Comparison of ENCODE assay signal across 18 cellular contexts in genomic region chr9:130383979-130384676, GRCh38.
A peak's percentile ranks its signal among the peaks of the same experiment; 100 is the strongest.
DNase-seq lines count a peak whose midpoint lies in the region; ATAC-seq, FAIRE-seq and TF ChIP-seq lines count a peak whose summit lies in the region.
"Had no signal": no experiment of that assay in that cellular context is flagged by ENCODE, and none has a peak within 500 bp of the region (broad histone marks: within the 10 kb centered on the region; RNA-seq: fewer than 3 reads in every experiment).

No MANE protein-coding gene starts in this region.

- H3K27ac ChIP-seq in A549 (no peak overlapping the region), HEK293 (ENCODE audit: extremely low read depth, low read depth, low read length) (no peak overlapping the region), mesendoderm (ENCODE audit: low read depth, low read length) (no peak overlapping the region)
- H3K27ac ChIP-seq: C4-2B had no signal

- no peaks in the 10 kb centered on the region for H3K9me3 Mint-ChIP-seq in nephron progenitor cell
- H3K9me3 Mint-ChIP-seq: CD4-positive, alpha-beta T cell; H9 had no signal

- no peaks in the 10 kb centered on the region for H3K9me3 ChIP-seq in A549
- no peaks in the 10 kb centered on the region for H3K9me3 ChIP-seq in HEK293 (ENCODE audit: control insufficient read depth, insufficient read depth, low read depth, low read length)
- H3K9me3 ChIP-seq: Caco-2 had no signal

- no peak for TF ChIP-seq EP300 in A549 (IDR thresholded peaks at IDR 0.05)

- H4K5ac ChIP-seq in mesendoderm (ENCODE audit: low read length) = no peak overlapping the region

- no peak for FAIRE-seq in A549 (lab: Jason Lieb, UNC)
- FAIRE-seq in bronchial epithelial cell (lab: Jason Lieb, UNC) = peak; percentile 60
- FAIRE-seq: A204.1, D721Med had no signal

- no peak overlapping the region for H3K4ac ChIP-seq in mesendoderm (ENCODE audit: low read depth, low read length)

- no peak overlapping the region for H3K56ac ChIP-seq in mesendoderm (ENCODE audit: low read length)

- no peak for TF ChIP-seq POLR2A in A549 (IDR thresholded peaks at IDR 0.05; ENCODE audit: low read length)

- TF ChIP-seq CTCF in A549 (IDR thresholded peaks at IDR 0.05) (no peak), HEK293 (tag by site-specific recombination; IDR thresholded peaks at IDR 0.05) (no peak), bronchial epithelial cell (IDR thresholded peaks at IDR 0.05; ENCODE audit: insufficient read depth, low read length, severe bottlenecking) (no peak), nephron progenitor cell (IDR thresholded peaks at IDR 0.05) (no peak)

- H4K8ac ChIP-seq in mesendoderm (ENCODE audit: low read depth, low read length) = no peak overlapping the region

- ATAC-seq in A549 (no peak), HG03108 (IDR thresholded peaks at IDR 0.05; ENCODE audit: unreplicated experiment) (no peak)

- no peak overlapping the region for H3K9ac ChIP-seq in mesendoderm (ENCODE audit: low read length)

- H3K4me3 ChIP-seq in A549 (no peak overlapping the region), HEK293 (ENCODE audit: low read depth, low read length) (no peak overlapping the region), bronchial epithelial cell (ENCODE audit: low read depth, low read length) (no peak overlapping the region), mesendoderm (ENCODE audit: low read length) (no peak overlapping the region)

- no peak for TF ChIP-seq RAD21 in A549 (conservative IDR thresholded peaks at IDR 0.05 in 1 of 2, IDR thresholded peaks at IDR 0.05 in 1 of 2)

- H3K23ac ChIP-seq in mesendoderm (ENCODE audit: low read length) = peak overlapping the region; percentile 15

- H3K18ac ChIP-seq in mesendoderm (ENCODE audit: low read length) = no peak overlapping the region

- H2BK120ac ChIP-seq in mesendoderm (ENCODE audit: low read depth, low read length) = no peak overlapping the region

- 60% methylated on average over 11 of the region's 18 CpGs for WGBS in A549 (ENCODE audit: missing lambda C conversion rate)
- no CpG with 5 or more reads among the region's 18 CpGs for WGBS in mesendoderm (ENCODE audit: extremely low coverage, insufficient coverage, low lambda C conversion rate)

- H3K4me1 ChIP-seq in A549 (no peaks in the 10 kb centered on the region), HEK293 (ENCODE audit: control insufficient read depth, insufficient read depth, low read length) (no peaks in the 10 kb centered on the region), mesendoderm (ENCODE audit: control insufficient read depth, low read depth, low read length) (no peaks in the 10 kb centered on the region)
- H3K4me1 ChIP-seq: Caco-2 had no signal

- H3K27me3 Mint-ChIP-seq in nephron progenitor cell (ENCODE audit: low read depth, poor library complexity) = peaks cover 7% of the 10 kb centered on the region
- H3K27me3 Mint-ChIP-seq: CD4-positive, alpha-beta T cell had no signal

- H2AK5ac ChIP-seq in mesendoderm (ENCODE audit: low read length) = no peak overlapping the region

- DNase-seq in A549 (ENCODE audit: low read depth in 1 of 2, low spot score in 1 of 2) = no peak
- no peak for DNase-seq in bronchial epithelial cell (ENCODE audit: low read depth)
- DNase-seq in mesendoderm = no peak
- no peak for DNase-seq in DMS153 treated with DMSO at 0.1 percent for 48 hours (lab: John Stamatoyannopoulos, UW; ENCODE audit: unreplicated experiment)
- no peak for DNase-seq in nephron progenitor cell
- DNase-seq: AML-193; Caco-2; CD4-positive, alpha-beta T cell; DMS79; GDM1; GOT3; H9; KBM-7 had no signal

- H3K27me3 ChIP-seq in bronchial epithelial cell (ENCODE audit: control insufficient read depth, insufficient read depth, low read length) (peaks cover 2% of the 10 kb centered on the region), mesendoderm (ENCODE audit: insufficient read depth, low read length, poor library complexity) (no peaks in the 10 kb centered on the region)

- H3K4me2 ChIP-seq in A549 = no peak overlapping the region
- no peak overlapping the region for H3K4me2 ChIP-seq in mesendoderm (ENCODE audit: low read length)

- CTCF ChIA-PET in A549 (lab: Yijun Ruan, JAX) = interaction anchor here (0.6 to 1.5 kb wide), 3 partner anchors 9 to 57 kb away, joined by 3 to 4 read pairs (median 3); no protein-coding TSS in a partner anchor
- CTCF ChIA-PET in HEK293 (lab: Yijun Ruan, JAX) = no interaction called here

- peaks cover 15% of the 10 kb centered on the region for H3K4me1 Mint-ChIP-seq in nephron progenitor cell

- H3K27ac Mint-ChIP-seq in nephron progenitor cell = no peak overlapping the region
- H3K27ac Mint-ChIP-seq: CD4-positive, alpha-beta T cell had no signal

- no peak overlapping the region for H2BK5ac ChIP-seq in mesendoderm (ENCODE audit: low read length)

- POLR2A ChIA-PET in A549 (lab: Yijun Ruan, JAX) = no interaction called here
- POLR2A ChIA-PET in HEK293 (lab: Yijun Ruan, JAX) = no interaction called here

- H3K36me3 Mint-ChIP-seq in nephron progenitor cell (ENCODE audit: low read depth) = no peaks in the 10 kb centered on the region

- no peak overlapping the region for H3K4me3 Mint-ChIP-seq in nephron progenitor cell
- H3K4me3 Mint-ChIP-seq: CD4-positive, alpha-beta T cell; H9 had no signal

- no peaks in the 10 kb centered on the region for H3K79me1 ChIP-seq in mesendoderm (ENCODE audit: low read length)

- no peaks in the 10 kb centered on the region for H3K79me2 ChIP-seq in mesendoderm (ENCODE audit: control insufficient read depth, insufficient read depth, low read length)

- H2BK15ac ChIP-seq in mesendoderm (replicated peaks; ENCODE audit: low read depth) = no peak overlapping the region

- H3K36me3 ChIP-seq in HEK293 (ENCODE audit: control insufficient read depth in 2 of 2, insufficient read depth in 1 of 2, low read length in 2 of 2) (no peaks in the 10 kb centered on the region), bronchial epithelial cell (ENCODE audit: control insufficient read depth, insufficient read depth, low read length) (no peaks in the 10 kb centered on the region), mesendoderm (ENCODE audit: control insufficient read depth, insufficient read depth, low read length) (no peaks in the 10 kb centered on the region)

TF ChIP-seq in A549, 52 proteins besides CTCF, POLR2A, EP300 and RAD21:
- TF ChIP-seq ZSCAN20 (CRISPR knock-in tag; IDR thresholded peaks at IDR 0.05) (no peak), ESRRA (IDR thresholded peaks at IDR 0.05; ENCODE audit: borderline replicate concordance, low read length) (no peak), USF2 (IDR thresholded peaks at IDR 0.05) (peak; percentile 41; the same call in 1 of the 2 replicates), ZFP36 (IDR thresholded peaks at IDR 0.05; ENCODE audit: borderline replicate concordance, partially characterized antibody) (peak; percentile 37), RNF2 (IDR thresholded peaks at IDR 0.05; ENCODE audit: borderline replicate concordance, low read depth) (no peak)

TF ChIP-seq in HEK293, 187 proteins besides CTCF, POLR2A, EP300 and RAD21:
- TF ChIP-seq ZNF768 (tag by site-specific recombination; IDR thresholded peaks at IDR 0.05) (peak; percentile 66; the same call in 1 of the 2 replicates), OVOL3 (tag by site-specific recombination; IDR thresholded peaks at IDR 0.05) (no peak)
